ENCODE assay signal across 8 cellular contexts in genomic region chr14:68787235-68787727, GRCh38. TPM values are rescaled to one million over a fixed set of nuclear protein-coding genes. Genes with fewer than 3 reads are reported as not detected.
A peak's percentile ranks its signal among the peaks of the same experiment; 100 is the strongest.
DNase-seq lines count a peak whose midpoint lies in the region; TF ChIP-seq lines count a peak whose summit lies in the region.

No MANE protein-coding gene starts in this region.

- H3K9me3 ChIP-seq in stomach: no peaks in the 10 kb centered on the region

- peaks cover 40 to 75% (median 69%) of the 10 kb centered on the region in 4 donors for H3K4me1 ChIP-seq in stomach

- no peak for TF ChIP-seq CTCF in stomach (IDR thresholded peaks at IDR 0.05)

- H3K27ac ChIP-seq in adipose tissue (ENCODE audit: low read depth, low read length) (peak overlapping the region; percentile 68), stomach (peak overlapping the region; percentile 67 to 100 (median 100))

- H3K27me3 ChIP-seq in stomach: no peaks in the 10 kb centered on the region

- no peak for TF ChIP-seq EP300 in stomach (IDR thresholded peaks at IDR 0.05)

- H3K36me3 ChIP-seq in stomach: peaks cover 33 to 56% (median 38%) of the 10 kb centered on the region in 4 donors

- intact Hi-C loops in stomach (cut with DNase I; ENCODE audit: low total_unique reads): no loop called here

- TF ChIP-seq POLR2A in stomach (IDR thresholded peaks at IDR 0.05): peak in 1 of 4 donors; percentile 24

- WGBS in adipose tissue, 3 donors: 50 to 56% (median 51%) methylated on average over 11 of the region's 11 CpGs
- WGBS in stomach, 5 donors: 40 to 57% (median 45%) methylated on average over 11 of the region's 11 CpGs

- DNase-seq in NCI-H82 (lab: John Stamatoyannopoulos, UW): peak; percentile 65
- DNase-seq in NCI-H82 treated with DMSO at 0.1 percent for 48 hours (lab: John Stamatoyannopoulos, UW; ENCODE audit: unreplicated experiment): no peak
- peak; percentile 43 for DNase-seq in left kidney (ENCODE audit: low read depth, low spot score)
- DNase-seq in stomach: peak; percentile 44
- no peak for DNase-seq in H4 (ENCODE audit: low spot score)
- DNase-seq in NCI-H345 (lab: John Stamatoyannopoulos, UW): no peak
- no peak for DNase-seq in GM03348 (ENCODE audit: low spot score)

- H3K4me3 ChIP-seq in stomach: peak overlapping the region in 2 of 4 donors; percentile 90 to 92

RNA-seq across cellular contexts. Expression of gene ZFP36L1, which starts 5.6 kb away (rescaled TPM):
- polyA plus RNA-seq in adipose tissue: 100 to 1,000 TPM; 174 to 335 (median 258) TPM
- total RNA-seq in stomach: 100 to 1,000 TPM in 4 of 5 donors, 10 to 100 TPM in 1; 44.4 to 655 (median 255) TPM
- polyA plus RNA-seq in stomach: 10 to 100 TPM; 64.0 to 80.1 (median 70.4) TPM
- 27.7 and 31.0 TPM in 2 replicates for total RNA-seq in H4 (2014; rRNA removed; shearing (Covaris generic))

Comparison
In these comparisons a context has a peak if more than half of its experiments do, and no peak if none do; other contexts are left out.
1. DNase-seq: peak in NCI-H82 (single experiment), left kidney (single experiment) and stomach (single experiment); none in NCI-H82 treated with DMSO at 0.1 percent for 48 hours (single experiment), H4 (single experiment), NCI-H345 (single experiment) and GM03348 (single experiment).